ENCODE assay signal across 26 cellular contexts in the genomic region with DNA sequence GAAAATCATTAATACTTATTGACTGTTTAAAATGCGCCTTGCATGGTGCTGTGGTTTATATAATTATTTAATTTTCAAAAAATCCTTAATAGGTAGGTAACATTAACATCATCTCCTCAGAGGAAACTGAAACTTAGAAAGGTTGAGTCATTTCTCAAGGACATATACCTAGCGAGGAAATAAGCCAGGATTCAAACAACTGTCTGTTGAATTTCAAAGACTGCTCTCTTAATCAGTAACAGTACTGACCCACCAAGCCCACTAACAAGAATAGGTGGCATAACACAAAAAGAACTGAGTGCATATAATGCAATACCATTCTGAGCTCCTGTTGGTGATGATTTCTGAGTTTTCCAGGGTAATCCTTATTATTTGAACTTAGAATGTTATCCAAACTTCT.
"Had no signal": no experiment of that assay in that cellular context is flagged by ENCODE, and none has a peak within 500 bp of the region (broad histone marks: within the 10 kb centered on the region; RNA-seq: fewer than 3 reads in every experiment).

No MANE protein-coding gene starts in this region.

- H3K4me3 ChIP-seq: SJCRH30 had no signal

- H3K4me1 ChIP-seq: SJCRH30 had no signal

- H3K27me3 ChIP-seq: SJCRH30 had no signal

- H3K4me2 ChIP-seq: SK-N-SH had no signal

- H3K36me3 ChIP-seq: SJCRH30 had no signal

- H3K27ac ChIP-seq: SJCRH30, VCaP had no signal

- H3K9ac ChIP-seq: SK-N-SH had no signal

- DNase-seq: activated CD4-positive, alpha-beta memory T cell treated with anti-CD3 and anti-CD28 coated beads for 36 hours; activated CD4-positive, alpha-beta T cell treated with anti-CD3 and anti-CD28 coated beads, Interleukin-2, amount 10 ng/mL, durations not matched to agents 7 days and 5 days; activated CD4-positive, CD25-positive, alpha-beta regulatory T cell; activated CD8-positive, alpha-beta memory T cell treated with anti-CD3 and anti-CD28 coated beads for 24 hours; activated gamma-delta T cell; activated naive CD4-positive, alpha-beta T cell treated with anti-CD3 and anti-CD28 coated beads for 36 hours; activated T-cell treated with anti-CD3 and anti-CD28 coated beads, Interleukin-2, amount 50 U/mL, for 48 hours; amygdala; cortex of kidney; NCI-H1092; NCI-H1417; NCI-H1930; NCI-H2171 treated with DMSO at 0.1 percent for 48 hours; NCI-H226; NCI-H526; NCI-H82; OCI-M1; RPMI8226; SJCRH30; SK-N-SH; T-helper 1 cell had no signal

- H3K9me3 ChIP-seq: SJCRH30, SK-N-SH had no signal

- ATAC-seq: activated T-helper 17 cell treated with anti-CD3 and anti-CD28 coated beads, Interleukin-2, amount 50 U/mL, for 72 hours; Panc1; Right ventricle myocardium inferior had no signal

- FAIRE-seq: astrocyte had no signal
